Comparison of ENCODE assay signal across 8 cellular contexts in genomic region chr6:45378324-45378926, GRCh38. TPM values are rescaled to one million over a fixed set of nuclear protein-coding genes. Genes with fewer than 3 reads are reported as not detected.
A peak's percentile ranks its signal among the peaks of the same experiment; 100 is the strongest.
DNase-seq lines count a peak whose midpoint lies in the region; ATAC-seq and TF ChIP-seq lines count a peak whose summit lies in the region.

No MANE protein-coding gene starts in this region.

- no peaks in the 10 kb centered on the region for H3K27me3 ChIP-seq in left lung
- H3K27me3 ChIP-seq in stomach, result no peaks in the 10 kb centered on the region

- no peak for TF ChIP-seq POLR2A in stomach (IDR thresholded peaks at IDR 0.05)

- H3K27me3 Mint-ChIP-seq in brain, result peaks cover 9% of the 10 kb centered on the region

- peaks cover 0 to 3% (median 0%) of the 10 kb centered on the region in 5 experiments for H3K9me3 Mint-ChIP-seq in brain

- 1% methylated on average over 22 of the region's 22 CpGs for WGBS in stomach, 5 donors

- peak overlapping the region; percentile 98 to 100 (median 99) for H3K27ac Mint-ChIP-seq in brain

- H3K27ac ChIP-seq in left lung (peak overlapping the region; percentile 94 to 96), stomach (peak overlapping the region; percentile 94 to 98 (median 96))

- H3K4me3 ChIP-seq in left lung, result peak overlapping the region; percentile 67 to 77
- H3K4me3 ChIP-seq in stomach, result peak overlapping the region; percentile 63 to 88 (median 78)

- H3K36me3 ChIP-seq in left lung, result no peaks in the 10 kb centered on the region
- no peaks in the 10 kb centered on the region for H3K36me3 ChIP-seq in stomach

- peak; percentile 49 for ATAC-seq in Right ventricle myocardium inferior
- peak; percentile 33 for ATAC-seq in HG02840 (IDR thresholded peaks at IDR 0.05; ENCODE audit: low FRiP score, unreplicated experiment)
- ATAC-seq in left lung, result peak; percentile 41
- ATAC-seq in HG03175 (IDR thresholded peaks at IDR 0.05; ENCODE audit: unreplicated experiment), result no peak

- peak overlapping the region; percentile 96 to 100 (median 97) for H3K4me3 Mint-ChIP-seq in brain

- intact Hi-C loops in Right ventricle myocardium inferior (cut with DNase I) (loop anchor here (5.0 to 10.0 kb wide), 3 partner anchors 44 to 536 kb away; no protein-coding TSS in a partner anchor), cardiac septum (cut with DNase I) (loop anchor here (5.0 kb wide), 2 partner anchors 261 to 544 kb away; no protein-coding TSS in a partner anchor), left lung (cut with DNase I) (no loop called here), stomach (cut with DNase I; ENCODE audit: low total_unique reads) (no loop called here)

- H3K4me1 Mint-ChIP-seq in brain, result peaks cover 32% of the 10 kb centered on the region

- DNase-seq in Right ventricle myocardium inferior (ENCODE audit: missing footprints) (peak; percentile 70), cardiac septum (ENCODE audit: low spot score) (no peak), NCI-H82 (lab: John Stamatoyannopoulos, UW) (peak; percentile 94), left lung (peak; percentile 43 to 76), stomach (peak; percentile 27)

- H3K9me3 ChIP-seq in left lung (no peaks in the 10 kb centered on the region), stomach (no peaks in the 10 kb centered on the region)

- TF ChIP-seq EP300 in stomach (IDR thresholded peaks at IDR 0.05), result no peak

- H3K36me3 Mint-ChIP-seq in brain, result no peaks in the 10 kb centered on the region

- TF ChIP-seq CTCF in brain (conservative IDR thresholded peaks at IDR 0.05) (no peak), left lung (IDR thresholded peaks at IDR 0.05) (no peak), stomach (IDR thresholded peaks at IDR 0.05) (no peak)

- peaks cover 0 to 23% of the 10 kb centered on the region in 2 donors for H3K4me1 ChIP-seq in left lung
- peaks cover 7 to 22% (median 16%) of the 10 kb centered on the region in 4 donors for H3K4me1 ChIP-seq in stomach

RNA-seq across cellular contexts. Expression of gene SUPT3H, which starts 0.7 kb away (rescaled TPM):
- 3.2 TPM for total RNA-seq in Right ventricle myocardium inferior
- total RNA-seq in cardiac septum, result 6.2 TPM
- 15.9 TPM for polyA plus RNA-seq in brain (ENCODE audit: insufficient read depth, low read depth, low replicate concordance)
- 1 to 10 TPM; 4.7 to 5.4 TPM for total RNA-seq in left lung
- 10 to 100 TPM in 1 of 5 donors, 1 to 10 TPM in 2, under 1 TPM in 1, not detected in 1; 0.29 to 16.2 (median 2.6) TPM for total RNA-seq in stomach
- 1 to 10 TPM; 4.0 to 5.0 (median 4.0) TPM for polyA plus RNA-seq in stomach

RNA-seq across cellular contexts. Expression of gene RUNX2, which starts 50.3 kb away (rescaled TPM):
- 0.43 TPM for total RNA-seq in Right ventricle myocardium inferior
- total RNA-seq in cardiac septum, result 3.1 TPM
- polyA plus RNA-seq in brain (ENCODE audit: insufficient read depth, low read depth, low replicate concordance), result 0.31 TPM
- 1 to 10 TPM; 5.2 to 5.9 TPM for total RNA-seq in left lung
- 10 to 100 TPM in 2 of 5 donors, 1 to 10 TPM in 2, not detected in 1; 2.3 to 18.7 (median 7.8) TPM for total RNA-seq in stomach
- 1 to 10 TPM in 2 of 3 donors, under 1 TPM in 1; 0.80 to 2.7 (median 2.3) TPM for polyA plus RNA-seq in stomach

Comparison
In these comparisons a context has a peak if more than half of its experiments do, and no peak if none do; other contexts are left out.
1. intact Hi-C loops: an anchor here in Right ventricle myocardium inferior (5.0 to 10.0 kb wide) and cardiac septum (5.0 kb wide); none called in left lung and stomach.